In genomic region chr19:12983561-12984142, GRCh38 we compare ENCODE assay signal across 1 cellular context.
TF ChIP-seq lines count a peak whose summit lies in the region.

No MANE protein-coding gene starts in this region.

TF ChIP-seq in WTC11, 78 proteins besides CTCF, POLR2A, EP300 and RAD21 (continued from another document):
- TF ChIP-seq ZNF219 (CRISPR knock-in tag; IDR thresholded peaks at IDR 0.05; ENCODE audit: borderline replicate concordance) (no peak), TEAD4 (CRISPR knock-in tag; IDR thresholded peaks at IDR 0.05) (no peak), ZNF263 (CRISPR knock-in tag; IDR thresholded peaks at IDR 0.05; ENCODE audit: low read depth) (no peak), SP1 (CRISPR knock-in tag; conservative IDR thresholded peaks at IDR 0.05) (peak; percentile 37; the same call in 1 of the 2 replicates), EMX1 (CRISPR knock-in tag; IDR thresholded peaks at IDR 0.05) (peak; percentile 42; the same call in 1 of the 2 replicates), ZSCAN18 (CRISPR knock-in tag; IDR thresholded peaks at IDR 0.05) (0 out of 2 replicates have a peak, but pooled peaks have one; percentile 38), ZBTB21 (CRISPR knock-in tag; IDR thresholded peaks at IDR 0.05; ENCODE audit: borderline replicate concordance) (no peak), MAX (CRISPR knock-in tag; IDR thresholded peaks at IDR 0.05) (peak; percentile 6; the same call in 1 of the 2 replicates), E2F4 (CRISPR knock-in tag; IDR thresholded peaks at IDR 0.05; ENCODE audit: borderline replicate concordance, low read depth) (0 out of 2 replicates have a peak, but pooled peaks have one; percentile 47), GABPB1 (CRISPR knock-in tag; IDR thresholded peaks at IDR 0.05) (peak; percentile 97), GRHL2 (CRISPR knock-in tag; IDR thresholded peaks at IDR 0.05; ENCODE audit: insufficient replicate concordance, severe bottlenecking) (no peak)
